In the genomic region with DNA sequence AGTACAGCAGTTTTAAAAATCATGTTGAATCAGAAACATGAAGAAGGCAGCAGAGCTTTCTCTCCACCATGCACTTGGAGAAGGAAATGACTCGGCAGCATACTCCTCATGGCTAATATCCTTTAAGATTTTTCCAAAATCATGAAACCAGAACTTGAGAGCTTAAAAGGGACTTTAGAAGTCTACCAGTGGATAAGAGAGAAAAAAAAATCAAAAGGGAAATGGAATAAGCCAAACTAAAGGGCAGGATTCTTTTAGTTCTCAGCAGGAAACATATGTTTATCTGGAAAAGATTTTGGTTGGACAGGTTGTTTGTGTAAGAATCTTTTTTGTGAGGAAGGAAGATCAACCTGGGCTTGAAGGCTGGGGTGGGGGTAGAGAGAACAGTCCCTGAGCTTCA, we compare ENCODE assay signal across 15 cellular contexts.
DNase-seq lines count a peak whose midpoint lies in the region; ATAC-seq and TF ChIP-seq lines count a peak whose summit lies in the region.
"Had no signal": no experiment of that assay in that cellular context is flagged by ENCODE, and none has a peak within 500 bp of the region (broad histone marks: within the 10 kb centered on the region; RNA-seq: fewer than 3 reads in every experiment).

No MANE protein-coding gene starts in this region.

- H3K9me3 Mint-ChIP-seq in activated CD4-positive, alpha-beta memory T cell treated with anti-CD3 and anti-CD28 coated beads for 36 hours: no peaks in the 10 kb centered on the region
- H3K9me3 Mint-ChIP-seq in activated CD4-positive, alpha-beta memory T cell treated with anti-CD3 and anti-CD28 coated beads, Interleukin-2, amount 10 ng/mL, durations not matched to agents 7 days and 5 days: no peaks in the 10 kb centered on the region

- H2BK5ac ChIP-seq in IMR-90 (ENCODE audit: low read depth, low read length, poor library complexity, severe bottlenecking): no peak overlapping the region

- H3K27ac ChIP-seq in IMR-90 (ENCODE audit: insufficient read depth, low read length) (no peak overlapping the region), psoas muscle (peak overlapping the region; percentile 32)
- H3K27ac ChIP-seq in effector memory CD4-positive, alpha-beta T cell (ENCODE audit: insufficient read depth, low read length, poor library complexity, severe bottlenecking): peak overlapping the region; percentile 26
- H3K27ac ChIP-seq: vagina had no signal

- H3K9me3 ChIP-seq in IMR-90 (ENCODE audit: control insufficient read depth, insufficient read depth, low read length) (no peaks in the 10 kb centered on the region), psoas muscle (no peaks in the 10 kb centered on the region)
- H3K9me3 ChIP-seq in effector memory CD4-positive, alpha-beta T cell (ENCODE audit: control insufficient read depth, low read length): no peaks in the 10 kb centered on the region
- H3K9me3 ChIP-seq: vagina had no signal

- no peak for ATAC-seq in IMR-90 (ENCODE audit: low read depth)
- no peak for ATAC-seq in psoas muscle
- ATAC-seq: esophagus mucosa had no signal

- H3K27me3 ChIP-seq in IMR-90 (ENCODE audit: control insufficient read depth, insufficient read depth, low read length) (peaks cover 23% of the 10 kb centered on the region), psoas muscle (ENCODE audit: insufficient read depth in 3 of 3, low read length in 2 of 3) (no peaks in the 10 kb centered on the region)
- H3K27me3 ChIP-seq in effector memory CD4-positive, alpha-beta T cell (replicated peaks; ENCODE audit: control insufficient read depth, insufficient read depth, low read length, poor library complexity, severe bottlenecking): no peaks in the 10 kb centered on the region
- H3K27me3 ChIP-seq: vagina had no signal

- H2AFZ ChIP-seq in IMR-90 (replicated peaks; ENCODE audit: low read length, poor library complexity): no peak overlapping the region

- H3K9me1 ChIP-seq in IMR-90 (ENCODE audit: insufficient read depth, low read length): no peaks in the 10 kb centered on the region

- no peak overlapping the region for H4K5ac ChIP-seq in IMR-90 (ENCODE audit: low read depth, low read length)

- H2BK120ac ChIP-seq in IMR-90 (ENCODE audit: low read depth, low read length): no peak overlapping the region

- H2BK15ac ChIP-seq in IMR-90 (ENCODE audit: low read depth, low read length): no peak overlapping the region

- H3K36me3 ChIP-seq in IMR-90 (ENCODE audit: control insufficient read depth, insufficient read depth, low read length): no peaks in the 10 kb centered on the region
- H3K36me3 ChIP-seq in effector memory CD4-positive, alpha-beta T cell (ENCODE audit: control insufficient read depth, insufficient read depth, low read length): no peaks in the 10 kb centered on the region
- H3K36me3 ChIP-seq in psoas muscle (ENCODE audit: insufficient read depth in 1 of 2, low read depth in 1 of 2): no peaks in the 10 kb centered on the region
- H3K36me3 ChIP-seq: vagina had no signal

- H3K79me1 ChIP-seq in IMR-90 (ENCODE audit: low read depth in 1 of 2, low read length in 2 of 2): no peaks in the 10 kb centered on the region

- intact Hi-C loops in activated CD4-positive, alpha-beta memory T cell treated with anti-CD3 and anti-CD28 coated beads for 36 hours (cut with micrococcal nuclease): no loop called here
- intact Hi-C loops in IMR-90 (cut with micrococcal nuclease): no loop called here
- intact Hi-C loops in psoas muscle (cut with DNase I): no loop called here

- no peaks in the 10 kb centered on the region for H4K20me1 ChIP-seq in IMR-90 (ENCODE audit: insufficient read depth, low read length)

- H3K4ac ChIP-seq in IMR-90 (ENCODE audit: low read depth, low read length): no peak overlapping the region

- H2BK20ac ChIP-seq in IMR-90 (ENCODE audit: low read depth, low read length): no peak overlapping the region

- TF ChIP-seq CTCF in IMR-90 (conservative IDR thresholded peaks at IDR 0.05; ENCODE audit: low read depth, low read length) (no peak), psoas muscle (IDR thresholded peaks at IDR 0.05) (no peak)

- H3K4me1 Mint-ChIP-seq in activated CD4-positive, alpha-beta memory T cell treated with anti-CD3 and anti-CD28 coated beads for 36 hours (ENCODE audit: low read depth): peaks cover 93% of the 10 kb centered on the region
- H3K4me1 Mint-ChIP-seq in activated CD4-positive, alpha-beta memory T cell treated with anti-CD3 and anti-CD28 coated beads, Interleukin-2, amount 10 ng/mL, durations not matched to agents 7 days and 5 days: peaks cover 84% of the 10 kb centered on the region

- H3K4me1 ChIP-seq in IMR-90 (ENCODE audit: control insufficient read depth, insufficient read depth, low read length) (no peaks in the 10 kb centered on the region), psoas muscle (peaks cover 2% of the 10 kb centered on the region)
- peaks cover 29% of the 10 kb centered on the region for H3K4me1 ChIP-seq in effector memory CD4-positive, alpha-beta T cell (ENCODE audit: control insufficient read depth, insufficient read depth, low read length, poor library complexity, severe bottlenecking)

- dilution Hi-C loops in IMR-90 (cut with HindIII; ENCODE audit: low sequenced_read_pairs, unreplicated experiment): no loop called here

- no peak overlapping the region for H3K23ac ChIP-seq in IMR-90 (ENCODE audit: low read depth, low read length)

- H2AK5ac ChIP-seq in IMR-90 (ENCODE audit: low read depth, low read length): no peak overlapping the region

- H3K27ac Mint-ChIP-seq in activated CD4-positive, alpha-beta memory T cell treated with anti-CD3 and anti-CD28 coated beads for 36 hours: peak overlapping the region; percentile 89
- no peak overlapping the region for H3K27ac Mint-ChIP-seq in activated CD4-positive, alpha-beta memory T cell treated with anti-CD3 and anti-CD28 coated beads, Interleukin-2, amount 10 ng/mL, durations not matched to agents 7 days and 5 days

- no peak for DNase-seq in activated CD4-positive, alpha-beta memory T cell treated with anti-CD3 and anti-CD28 coated beads for 36 hours
- DNase-seq in activated CD4-positive, alpha-beta memory T cell treated with anti-CD3 and anti-CD28 coated beads, Interleukin-2, amount 10 ng/mL, durations not matched to agents 7 days and 5 days: no peak
- peak; percentile 8 for DNase-seq in IMR-90
- no peak for DNase-seq in effector memory CD4-positive, alpha-beta T cell
- no peak for DNase-seq in psoas muscle
- no peak for DNase-seq in stimulated activated CD4-positive, alpha-beta T cell treated with anti-CD3 and anti-CD28 coated beads, Interleukin-1b, Interleukin-23, amount 100 ng/mL, for 48 hours
- DNase-seq in ureter (ENCODE audit: low spot score): no peak
- no peak for DNase-seq in HK-2 (ENCODE audit: unreplicated experiment)
- DNase-seq: hypothalamus, Karpas-422, NCI-H1694 treated with DMSO at 0.1 percent for 48 hours, NCI-H748 treated with DMSO at 0.1 percent for 48 hours, posterior cingulate gyrus had no signal

- no peak overlapping the region for H3K4me3 ChIP-seq in IMR-90 (ENCODE audit: insufficient read depth, low read depth, low read length)
- no peak overlapping the region for H3K4me3 ChIP-seq in effector memory CD4-positive, alpha-beta T cell (ENCODE audit: insufficient read depth, low read depth, low read length, poor library complexity, severe bottlenecking)
- H3K4me3 ChIP-seq in psoas muscle: no peak overlapping the region
- H3K4me3 ChIP-seq: vagina had no signal

- no peak overlapping the region for H3K18ac ChIP-seq in IMR-90 (ENCODE audit: low read depth, low read length)

- no CpG with 5 or more reads among the region's 1 CpG for WGBS in IMR-90 (ENCODE audit: extremely low coverage in 2 of 2, insufficient read length in 1 of 2), 2 experiments
- 26 to 59% (median 48%) methylated on average over 1 of the region's 1 CpG for WGBS in psoas muscle, 3 donors

- CTCF ChIA-PET in activated CD4-positive, alpha-beta memory T cell treated with anti-CD3 and anti-CD28 coated beads for 36 hours (lab: Charles Lee): interaction anchor here (0.7 to 1.5 kb wide), 5 partner anchors 23 to 404 kb away, joined by 3 to 5 read pairs (median 4); no protein-coding TSS in a partner anchor
- CTCF ChIA-PET in activated CD4-positive, alpha-beta memory T cell treated with anti-CD3 and anti-CD28 coated beads, Interleukin-2, amount 10 ng/mL, durations not matched to agents 7 days and 5 days (lab: Charles Lee): interaction anchor here (0.9 to 2.1 kb wide), 5 partner anchors 13 to 110 kb away, joined by 3 to 10 read pairs (median 3); no protein-coding TSS in a partner anchor
- CTCF ChIA-PET in IMR-90 (lab: Yijun Ruan, JAX): interaction anchor here (0.6 kb wide), 1 partner anchor 298 kb away, joined by 3 read pairs; no protein-coding TSS in a partner anchor

- no peak for TF ChIP-seq POLR2A in IMR-90 (IDR thresholded peaks at IDR 0.05; ENCODE audit: low read depth, low read length)

- H3K9ac ChIP-seq in IMR-90 (ENCODE audit: low read depth, low read length): no peak overlapping the region

- peaks cover 9% of the 10 kb centered on the region for H3K36me3 Mint-ChIP-seq in activated CD4-positive, alpha-beta memory T cell treated with anti-CD3 and anti-CD28 coated beads for 36 hours
- peaks cover 50% of the 10 kb centered on the region for H3K36me3 Mint-ChIP-seq in activated CD4-positive, alpha-beta memory T cell treated with anti-CD3 and anti-CD28 coated beads, Interleukin-2, amount 10 ng/mL, durations not matched to agents 7 days and 5 days (ENCODE audit: low read depth)

- no TSS peak for BruUV-seq in IMR-90 (replicated peaks; lab: Mats Ljungman, UMichigan)

- POLR2A ChIA-PET in activated CD4-positive, alpha-beta memory T cell treated with anti-CD3 and anti-CD28 coated beads for 36 hours (lab: Charles Lee): interaction anchor here (1.5 to 1.9 kb wide), 2 partner anchors 13 to 99 kb away, joined by 4 to 5 read pairs; no protein-coding TSS in a partner anchor
- POLR2A ChIA-PET in activated CD4-positive, alpha-beta memory T cell treated with anti-CD3 and anti-CD28 coated beads, Interleukin-2, amount 10 ng/mL, durations not matched to agents 7 days and 5 days (lab: Charles Lee): interaction anchor here (0.7 to 1.6 kb wide), 5 partner anchors 8 to 42 kb away, joined by 3 to 6 read pairs (median 3); no protein-coding TSS in a partner anchor
- POLR2A ChIA-PET in IMR-90 (lab: Charles Lee; ENCODE audit: unreplicated experiment): interaction anchor here (0.6 kb wide), 2 partner anchors 128 to 333 kb away, joined by 3 to 4 read pairs; no protein-coding TSS in a partner anchor

- no peak overlapping the region for H3K4me2 ChIP-seq in IMR-90 (ENCODE audit: low read depth, low read length)

- no peak for TF ChIP-seq RAD21 in IMR-90 (IDR thresholded peaks at IDR 0.05; ENCODE audit: low read length)

- H4K91ac ChIP-seq in IMR-90 (ENCODE audit: insufficient read depth, low read depth, low read length): no peak overlapping the region

- H3K27me3 Mint-ChIP-seq in activated CD4-positive, alpha-beta memory T cell treated with anti-CD3 and anti-CD28 coated beads for 36 hours: no peaks in the 10 kb centered on the region
- H3K27me3 Mint-ChIP-seq in activated CD4-positive, alpha-beta memory T cell treated with anti-CD3 and anti-CD28 coated beads, Interleukin-2, amount 10 ng/mL, durations not matched to agents 7 days and 5 days: no peaks in the 10 kb centered on the region

- no peak overlapping the region for H3K14ac ChIP-seq in IMR-90 (replicated peaks; ENCODE audit: low read depth, low read length)

- peak overlapping the region; percentile 45 for H3K4me3 Mint-ChIP-seq in activated CD4-positive, alpha-beta memory T cell treated with anti-CD3 and anti-CD28 coated beads for 36 hours
- H3K4me3 Mint-ChIP-seq in activated CD4-positive, alpha-beta memory T cell treated with anti-CD3 and anti-CD28 coated beads, Interleukin-2, amount 10 ng/mL, durations not matched to agents 7 days and 5 days: no peak overlapping the region

- no peak overlapping the region for H4K8ac ChIP-seq in IMR-90 (ENCODE audit: low read depth in 2 of 2, low read length in 2 of 2)

- H2AK9ac ChIP-seq in IMR-90 (replicated peaks; ENCODE audit: low read depth, low read length, poor library complexity): no peak overlapping the region

- H3K56ac ChIP-seq in IMR-90 (ENCODE audit: extremely low read depth, insufficient read depth, low read length): no peak overlapping the region

- in situ Hi-C loops in IMR-90 (cut with MboI; ENCODE audit: low sequenced_read_pairs): no loop called here
